In genomic region chr17:9959377-9959981, GRCh38 we compare ENCODE assay signal across 9 cellular contexts. TPM values are rescaled to one million over a fixed set of nuclear protein-coding genes. Genes with fewer than 3 reads are reported as not detected.
DNase-seq lines count a peak whose midpoint lies in the region; ATAC-seq and TF ChIP-seq lines count a peak whose summit lies in the region.
"Had no signal": no experiment of that assay in that cellular context is flagged by ENCODE, and none has a peak within 500 bp of the region (broad histone marks: within the 10 kb centered on the region; RNA-seq: fewer than 3 reads in every experiment).

No MANE protein-coding gene starts in this region.

- 19 to 27% methylated on average over 22 of the region's 22 CpGs for WGBS in lower leg skin, 2 donors

- no peaks in the 10 kb centered on the region for H3K27me3 ChIP-seq in adipocyte (replicated peaks; ENCODE audit: control insufficient read depth, insufficient read depth, low read length)

- H3K36me3 ChIP-seq in adipocyte (ENCODE audit: control insufficient read depth, insufficient read depth, low read length, severe bottlenecking): no peaks in the 10 kb centered on the region

- H3K9ac ChIP-seq in adipocyte (ENCODE audit: low read length): no peak overlapping the region

- DNase-seq in G401 (ENCODE audit: low spot score): peak; percentile 97
- DNase-seq in Kasumi-1 (lab: John Stamatoyannopoulos, UW): peak; percentile 7 to 18
- DNase-seq in adipocyte (ENCODE audit: low read depth): peak; percentile 55
- DNase-seq in iPS DF 19.7 (ENCODE audit: low read depth, low spot score): peak; percentile 40
- DNase-seq in stimulated activated CD8-positive, alpha-beta memory T cell treated with anti-CD3 and anti-CD28 coated beads, Interleukin-15, amount 100 ng/mL, for 48 hours (ENCODE audit: low read depth in 2 of 2): peak; percentile 8 to 20
- DNase-seq in lower leg skin (ENCODE audit: low spot score in 2 of 2): no peak

- TF ChIP-seq CTCF in lower leg skin (IDR thresholded peaks at IDR 0.05): no peak

- intact Hi-C loops in lower leg skin (cut with DNase I; ENCODE audit: low total_unique reads): no loop called here

- in situ Hi-C loops in G401 (cut with HindIII; ENCODE audit: low sequenced_read_pairs): no loop called here

- TF ChIP-seq POLR2A in lower leg skin (IDR thresholded peaks at IDR 0.05): no peak

- H3K4me3 ChIP-seq in adipocyte (ENCODE audit: low read length): peak overlapping the region; percentile 46
- H3K4me3 ChIP-seq in lower leg skin (ENCODE audit: low read depth, poor library complexity, severe bottlenecking): no peak overlapping the region

- no peaks in the 10 kb centered on the region for H3K9me3 ChIP-seq in adipocyte (ENCODE audit: control insufficient read depth, low read length)

- peaks cover 4% of the 10 kb centered on the region for H3K4me1 ChIP-seq in adipocyte (ENCODE audit: control insufficient read depth, insufficient read depth, low read length)

- ATAC-seq in GM19455 (IDR thresholded peaks at IDR 0.05; ENCODE audit: unreplicated experiment) (no peak), GM19395 (IDR thresholded peaks at IDR 0.05; ENCODE audit: unreplicated experiment) (no peak)

RNA-seq across cellular contexts. Expression of gene RCVRN, which starts 54.4 kb away (rescaled TPM):
- total RNA-seq in G401 (2014; rRNA removed; shearing (Covaris generic)): not detected in 2 replicates
- 1 to 10 TPM in 1 of 4 donors, under 1 TPM in 3; 0.06 to 1.1 (median 0.24) TPM for total RNA-seq in lower leg skin
- total RNA-seq: T-helper 2 cell treated with Interferon-gamma antibody and Interleukin-4, amounts not matched to agents 100 ng/mL and 5 ng/mL, for 36 hours had no signal

Comparison
In these comparisons a context has a peak if more than half of its experiments do, and no peak if none do; other contexts are left out.
1. DNase-seq: peak in G401 (single experiment), Kasumi-1 (2 of 2), adipocyte (single experiment), iPS DF 19.7 (single experiment) and stimulated activated CD8-positive, alpha-beta memory T cell treated with anti-CD3 and anti-CD28 coated beads, Interleukin-15, amount 100 ng/mL, for 48 hours (2 of 2); none in lower leg skin (0 of 2).